21 cellular contexts compared by ENCODE assay signal in genomic region chr12:67999244-67999643, GRCh38. TPM values are rescaled to one million over a fixed set of nuclear protein-coding genes. Genes with fewer than 3 reads are reported as not detected.
DNase-seq lines count a peak whose midpoint lies in the region; ATAC-seq and TF ChIP-seq lines count a peak whose summit lies in the region.
"Had no signal": no experiment of that assay in that cellular context is flagged by ENCODE, and none has a peak within 500 bp of the region (broad histone marks: within the 10 kb centered on the region; RNA-seq: fewer than 3 reads in every experiment).

No MANE protein-coding gene starts in this region.

- TF ChIP-seq POLR2A in HCT116 (IDR thresholded peaks at IDR 0.05; ENCODE audit: borderline replicate concordance, extremely low read depth, insufficient read depth, insufficient read length) = no peak

- H3K9ac ChIP-seq in HCT116 (ENCODE audit: low read length) = no peak overlapping the region
- H3K9ac ChIP-seq: BLaER1 had no signal

- peak overlapping the region; percentile 34 for H3K27ac Mint-ChIP-seq in activated T-helper 1 cell treated with anti-CD3 and anti-CD28 coated beads, Interleukin-12 subunit alpha, Interleukin-12 subunit beta, Interleukin-2, Interleukin-4 antibody, amounts not matched to agents 30 ng/mL and 10 ng/mL and 1 ng/mL, durations not matched to agents 14 hours and 24 hours and 36 hours
- H3K27ac Mint-ChIP-seq in naive B cell = peak overlapping the region in 4 of 6 donors; percentile 2 to 75 (median 58)
- peak overlapping the region; percentile 56 for H3K27ac Mint-ChIP-seq in stimulated activated naive B cell treated with anti-CD40 and anti-IgM and Interleukin-4, amounts not matched to agents 10 μg/mL and 1 μg/mL and 100 μg/mL, for 72 hours
- H3K27ac Mint-ChIP-seq: B cell had no signal

- no peak for ATAC-seq in HCT116
- ATAC-seq in naive B cell (ENCODE audit: low read depth in 2 of 2) = no peak
- ATAC-seq in stimulated activated naive B cell treated with anti-CD40 and anti-IgM and Interleukin-4, amounts not matched to agents 10 μg/mL and 1 μg/mL and 100 μg/mL, for 72 hours (replicated peaks) = no peak
- ATAC-seq: GM12878 had no signal

- no TSS peak for BruUV-seq in HCT116 (replicated peaks; lab: Mats Ljungman, UMichigan)

- H3K4me3 Mint-ChIP-seq in activated T-helper 1 cell treated with anti-CD3 and anti-CD28 coated beads, Interleukin-12 subunit alpha, Interleukin-12 subunit beta, Interleukin-2, Interleukin-4 antibody, amounts not matched to agents 30 ng/mL and 10 ng/mL and 1 ng/mL, durations not matched to agents 14 hours and 24 hours and 36 hours = no peak overlapping the region
- H3K4me3 Mint-ChIP-seq in naive B cell = no peak overlapping the region
- H3K4me3 Mint-ChIP-seq in stimulated activated naive B cell treated with anti-CD40 and anti-IgM and Interleukin-4, amounts not matched to agents 10 μg/mL and 1 μg/mL and 100 μg/mL, for 72 hours = no peak overlapping the region
- H3K4me3 Mint-ChIP-seq: B cell; CD4-positive, CD25-positive, alpha-beta regulatory T cell; CD8-positive, alpha-beta memory T cell had no signal

- H3K36me3 ChIP-seq in HCT116 (ENCODE audit: control insufficient read depth in 1 of 2, insufficient read depth in 2 of 2, low read length in 2 of 2) = no peaks in the 10 kb centered on the region
- H3K36me3 ChIP-seq: BLaER1, HAP-1 had no signal

- H3K4me1 ChIP-seq in HCT116 (ENCODE audit: control insufficient read depth in 1 of 2, insufficient read depth in 2 of 2, low read length in 2 of 2) = no peaks in the 10 kb centered on the region
- H3K4me1 ChIP-seq: BLaER1, HAP-1 had no signal

- H3K9me3 Mint-ChIP-seq in activated T-helper 1 cell treated with anti-CD3 and anti-CD28 coated beads, Interleukin-12 subunit alpha, Interleukin-12 subunit beta, Interleukin-2, Interleukin-4 antibody, amounts not matched to agents 30 ng/mL and 10 ng/mL and 1 ng/mL, durations not matched to agents 14 hours and 24 hours and 36 hours = no peaks in the 10 kb centered on the region
- no peaks in the 10 kb centered on the region for H3K9me3 Mint-ChIP-seq in naive B cell
- H3K9me3 Mint-ChIP-seq in stimulated activated naive B cell treated with anti-CD40 and anti-IgM and Interleukin-4, amounts not matched to agents 10 μg/mL and 1 μg/mL and 100 μg/mL, for 72 hours = no peaks in the 10 kb centered on the region
- H3K9me3 Mint-ChIP-seq: CD4-positive, CD25-positive, alpha-beta regulatory T cell; CD8-positive, alpha-beta memory T cell had no signal

- no peaks in the 10 kb centered on the region for H3K79me2 ChIP-seq in HCT116 (ENCODE audit: insufficient read depth, low read length)

- TF ChIP-seq CTCF in HCT116 (IDR thresholded peaks at IDR 0.05 in 2 of 3, conservative IDR thresholded peaks at IDR 0.05 in 1 of 3; ENCODE audit: borderline replicate concordance in 1 of 3, insufficient read depth in 1 of 3, low read depth in 2 of 3, low read length in 2 of 3) = no peak

- intact Hi-C loops in HCT116 (cut with micrococcal nuclease) = no loop called here
- intact Hi-C loops in activated T-helper 1 cell treated with anti-CD3 and anti-CD28 coated beads, Interleukin-12 subunit alpha, Interleukin-12 subunit beta, Interleukin-2, Interleukin-4 antibody, amounts not matched to agents 30 ng/mL and 10 ng/mL and 1 ng/mL, durations not matched to agents 14 hours and 24 hours and 36 hours (cut with micrococcal nuclease) = loop anchor here (5.0 kb wide), 1 partner anchor 278 kb away; no protein-coding TSS in a partner anchor

- RAD21 ChIA-PET in HCT116 (lab: Charles Lee; ENCODE audit: low non-redundant PET in 1 of 2, low total read pairs in 2 of 2, uncharacterized antibody in 2 of 2, unreplicated experiment in 2 of 2) = no interaction called here

- H2AFZ ChIP-seq in HCT116 (ENCODE audit: low read depth, low read length, poor library complexity, severe bottlenecking) = peak overlapping the region; percentile 15

- no peak overlapping the region for H3K27ac ChIP-seq in HCT116 (ENCODE audit: low read depth, low read length)
- H3K27ac ChIP-seq: BLaER1, C4-2B had no signal

- H3K27me3 Mint-ChIP-seq in activated T-helper 1 cell treated with anti-CD3 and anti-CD28 coated beads, Interleukin-12 subunit alpha, Interleukin-12 subunit beta, Interleukin-2, Interleukin-4 antibody, amounts not matched to agents 30 ng/mL and 10 ng/mL and 1 ng/mL, durations not matched to agents 14 hours and 24 hours and 36 hours (ENCODE audit: insufficient read depth) = no peaks in the 10 kb centered on the region
- H3K27me3 Mint-ChIP-seq in naive B cell = no peaks in the 10 kb centered on the region
- H3K27me3 Mint-ChIP-seq in stimulated activated naive B cell treated with anti-CD40 and anti-IgM and Interleukin-4, amounts not matched to agents 10 μg/mL and 1 μg/mL and 100 μg/mL, for 72 hours = no peaks in the 10 kb centered on the region
- H3K27me3 Mint-ChIP-seq: B cell; CD8-positive, alpha-beta memory T cell had no signal

- peaks cover 50% of the 10 kb centered on the region for H3K4me1 Mint-ChIP-seq in activated T-helper 1 cell treated with anti-CD3 and anti-CD28 coated beads, Interleukin-12 subunit alpha, Interleukin-12 subunit beta, Interleukin-2, Interleukin-4 antibody, amounts not matched to agents 30 ng/mL and 10 ng/mL and 1 ng/mL, durations not matched to agents 14 hours and 24 hours and 36 hours (ENCODE audit: low read depth)
- peaks cover 22 to 29% (median 29%) of the 10 kb centered on the region in 3 donors for H3K4me1 Mint-ChIP-seq in naive B cell
- H3K4me1 Mint-ChIP-seq in stimulated activated naive B cell treated with anti-CD40 and anti-IgM and Interleukin-4, amounts not matched to agents 10 μg/mL and 1 μg/mL and 100 μg/mL, for 72 hours = peaks cover 2 to 29% of the 10 kb centered on the region in 2 donors

- POLR2A ChIA-PET in HCT116 (lab: Charles Lee) = no interaction called here

- CTCF ChIA-PET in HCT116 (lab: Charles Lee) = no interaction called here

- H3K4me2 ChIP-seq in HCT116 (ENCODE audit: low read length) = no peak overlapping the region
- H3K4me2 ChIP-seq: BLaER1 had no signal

- no peak for TF ChIP-seq RAD21 in HCT116 (IDR thresholded peaks at IDR 0.05; ENCODE audit: low read depth)

- H3K9me3 ChIP-seq in HCT116 (ENCODE audit: control insufficient read depth in 1 of 2, insufficient read depth in 1 of 2, low read depth in 1 of 2, low read length in 2 of 2) = no peaks in the 10 kb centered on the region
- H3K9me3 ChIP-seq: HAP-1 had no signal

- no peaks in the 10 kb centered on the region for H3K9me2 ChIP-seq in HCT116 (ENCODE audit: insufficient read depth)

- no peak overlapping the region for H3K4me3 ChIP-seq in HCT116 (replicated peaks in 1 of 2; ENCODE audit: low read depth in 1 of 2, low read length in 2 of 2)
- H3K4me3 ChIP-seq: BLaER1, GM12878, HAP-1 had no signal

- peaks cover 17% of the 10 kb centered on the region for H3K36me3 Mint-ChIP-seq in activated T-helper 1 cell treated with anti-CD3 and anti-CD28 coated beads, Interleukin-12 subunit alpha, Interleukin-12 subunit beta, Interleukin-2, Interleukin-4 antibody, amounts not matched to agents 30 ng/mL and 10 ng/mL and 1 ng/mL, durations not matched to agents 14 hours and 24 hours and 36 hours (ENCODE audit: low read depth)
- peaks cover 18 to 44% of the 10 kb centered on the region in 2 donors for H3K36me3 Mint-ChIP-seq in naive B cell
- peaks cover under 1 to 2% of the 10 kb centered on the region in 2 donors for H3K36me3 Mint-ChIP-seq in stimulated activated naive B cell treated with anti-CD40 and anti-IgM and Interleukin-4, amounts not matched to agents 10 μg/mL and 1 μg/mL and 100 μg/mL, for 72 hours
- H3K36me3 Mint-ChIP-seq: CD4-positive, CD25-positive, alpha-beta regulatory T cell had no signal

- H4K20me1 ChIP-seq in HCT116 (ENCODE audit: insufficient read depth) = no peaks in the 10 kb centered on the region
- H4K20me1 ChIP-seq: BLaER1 had no signal

- no peaks in the 10 kb centered on the region for H3K27me3 ChIP-seq in HCT116 (ENCODE audit: insufficient read depth, low read length)
- H3K27me3 ChIP-seq: BLaER1 had no signal

- no peak for DNase-seq in HCT116 (ENCODE audit: low read depth, low spot score)
- no peak for DNase-seq in activated T-helper 1 cell treated with anti-CD3 and anti-CD28 coated beads, Interleukin-12 subunit alpha, Interleukin-12 subunit beta, Interleukin-2, Interleukin-4 antibody, amounts not matched to agents 30 ng/mL and 10 ng/mL and 1 ng/mL, durations not matched to agents 14 hours and 24 hours and 36 hours (ENCODE audit: low spot score)
- DNase-seq in naive B cell = no peak
- DNase-seq in stimulated activated naive B cell treated with anti-CD40 and anti-IgM and Interleukin-4, amounts not matched to agents 10 μg/mL and 1 μg/mL and 100 μg/mL, for 72 hours = no peak
- DNase-seq in NCI-H2196 treated with DMSO at 0.1 percent for 48 hours (lab: John Stamatoyannopoulos, UW; ENCODE audit: unreplicated experiment) = no peak
- DNase-seq in OCI-M2 (lab: John Stamatoyannopoulos, UW; ENCODE audit: unreplicated experiment) = no peak
- DNase-seq in kidney tubule cell (ENCODE audit: low spot score) = no peak
- DNase-seq: CD4-positive, CD25-positive, alpha-beta regulatory T cell; CD8-positive, alpha-beta memory T cell; DMS 273 treated with DMSO at 0.1 percent for 48 hours; DMS79; EL; GDM1; GOT3 had no signal

TF ChIP-seq in HCT116, 20 proteins besides CTCF, POLR2A, EP300 and RAD21:
- TF ChIP-seq JUND (IDR thresholded peaks at IDR 0.05) (no peak), ZNF274 (IDR thresholded peaks at IDR 0.05; ENCODE audit: low read depth, low read length) (no peak), SIN3A (IDR thresholded peaks at IDR 0.05; ENCODE audit: low read depth) (no peak), FOSL1 (IDR thresholded peaks at IDR 0.05; ENCODE audit: low read depth) (no peak), ZFX (IDR thresholded peaks at IDR 0.05) (no peak), EZH2phosphoT487 (IDR thresholded peaks at IDR 0.05; ENCODE audit: borderline replicate concordance) (no peak), SP1 (IDR thresholded peaks at IDR 0.05; ENCODE audit: low read depth) (no peak)

RNA-seq across cellular contexts. Expression of gene IFNG-AS1, which starts 10.0 kb away (rescaled TPM):
- not detected for total RNA-seq in HCT116 (2021; ENCODE audit: unreplicated experiment)
- polyA plus RNA-seq in HCT116 (2012) = not detected in 2 replicates
- total RNA-seq in activated T-helper 1 cell treated with anti-CD3 and anti-CD28 coated beads, Interleukin-12 subunit alpha, Interleukin-12 subunit beta, Interleukin-2, Interleukin-4 antibody, amounts not matched to agents 30 ng/mL and 10 ng/mL and 1 ng/mL, durations not matched to agents 14 hours and 24 hours and 36 hours = 0.41 and 0.83 TPM in 2 replicates
- polyA plus RNA-seq in naive B cell (ENCODE audit: low read depth in 6 of 6) = 10 to 100 TPM in 4 of 6 donors, 1 to 10 TPM in 2; 7.0 to 22.1 (median 12.0) TPM
- total RNA-seq: A172, A673 had no signal
